Comparison of ENCODE assay signal across 1 cellular context in genomic region chr5:175867587-175868347, GRCh38.
A peak's percentile ranks its signal among the peaks of the same experiment; 100 is the strongest.
TF ChIP-seq lines count a peak whose summit lies in the region.

No MANE protein-coding gene starts in this region.

TF ChIP-seq in HepG2, 621 proteins besides CTCF, POLR2A, EP300 and RAD21 (continued from another document and continues in another):
- no peak for TF ChIP-seq MLXIP (CRISPR knock-in tag; IDR thresholded peaks at IDR 0.05; ENCODE audit: borderline replicate concordance)
- no peak for TF ChIP-seq ZNF709 (CRISPR knock-in tag; IDR thresholded peaks at IDR 0.05)
- 0 out of 2 replicates have a peak, but pooled peaks have one; percentile 27 for TF ChIP-seq THAP9 (CRISPR knock-in tag; IDR thresholded peaks at IDR 0.05; ENCODE audit: borderline replicate concordance)
- no peak; the same call in 1 of the 2 replicates for TF ChIP-seq ZNF891 (CRISPR knock-in tag; IDR thresholded peaks at IDR 0.05)
- TF ChIP-seq ZNF83 (CRISPR knock-in tag; IDR thresholded peaks at IDR 0.05; ENCODE audit: borderline replicate concordance), result no peak
- no peak for TF ChIP-seq EZH2 (conservative IDR thresholded peaks at IDR 0.05; ENCODE audit: low read depth, low read length)
- TF ChIP-seq U2AF1 (optimal IDR thresholded peaks at IDR 0.05; ENCODE audit: low read depth, low read length), result no peak
- TF ChIP-seq ZSCAN21 (CRISPR knock-in tag; IDR thresholded peaks at IDR 0.05; ENCODE audit: borderline replicate concordance), result peak; percentile 16; the same call in 1 of the 2 replicates
- TF ChIP-seq ZBTB1 (CRISPR knock-in tag; IDR thresholded peaks at IDR 0.05; ENCODE audit: borderline replicate concordance), result no peak
- 0 out of 2 replicates have a peak, but pooled peaks have one; percentile 32 for TF ChIP-seq SMYD3 (CRISPR knock-in tag; IDR thresholded peaks at IDR 0.05)
- peak; percentile 71; the same call in 1 of the 2 replicates for TF ChIP-seq ZNF263 (CRISPR knock-in tag; IDR thresholded peaks at IDR 0.05)
- TF ChIP-seq MEF2D (CRISPR knock-in tag; IDR thresholded peaks at IDR 0.05), result peak; percentile 31; the same call in 1 of the 2 replicates
- TF ChIP-seq MAFK (conservative IDR thresholded peaks at IDR 0.05 in 1 of 2, IDR thresholded peaks at IDR 0.05 in 1 of 2; ENCODE audit: low read length in 2 of 2), result no peak
- peak; percentile 70 for TF ChIP-seq SKI (IDR thresholded peaks at IDR 0.05; ENCODE audit: partially characterized antibody)
- TF ChIP-seq KDM3A (CRISPR knock-in tag; IDR thresholded peaks at IDR 0.05; ENCODE audit: low read depth), result peak; percentile 60; the same call in 1 of the 2 replicates
- no peak for TF ChIP-seq ZNF605 (CRISPR knock-in tag; IDR thresholded peaks at IDR 0.05)
- TF ChIP-seq SKIL (CRISPR knock-in tag; IDR thresholded peaks at IDR 0.05; ENCODE audit: borderline replicate concordance), result 0 out of 2 replicates have a peak, but pooled peaks have one; percentile 12
- TF ChIP-seq STAT5B (CRISPR knock-in tag; IDR thresholded peaks at IDR 0.05), result no peak
- TF ChIP-seq LBX2 (CRISPR knock-in tag; IDR thresholded peaks at IDR 0.05; ENCODE audit: borderline replicate concordance), result no peak
- no peak for TF ChIP-seq RBAK (CRISPR knock-in tag; IDR thresholded peaks at IDR 0.05)
- TF ChIP-seq FOXA1 (IDR thresholded peaks at IDR 0.05), result no peak
- TF ChIP-seq FOXA1 (CRISPR knock-in tag; IDR thresholded peaks at IDR 0.05), result no peak
- no peak for TF ChIP-seq NONO (IDR thresholded peaks at IDR 0.05)
- TF ChIP-seq NONO (CRISPR knock-in tag; conservative IDR thresholded peaks at IDR 0.05), result 0 out of 2 replicates have a peak, but pooled peaks have one; percentile 33
- no peak for TF ChIP-seq NFYC (CRISPR knock-in tag; IDR thresholded peaks at IDR 0.05)
- peak; percentile 74; the same call in 1 of the 2 replicates for TF ChIP-seq ARID4A (CRISPR knock-in tag; IDR thresholded peaks at IDR 0.05; ENCODE audit: borderline replicate concordance)
- TF ChIP-seq HDAC6 (IDR thresholded peaks at IDR 0.05; ENCODE audit: low read depth, low read length), result no peak
- no peak for TF ChIP-seq MLLT10 (CRISPR knock-in tag; IDR thresholded peaks at IDR 0.05)
- TF ChIP-seq CBFB (CRISPR knock-in tag; IDR thresholded peaks at IDR 0.05), result no peak
- 0 out of 2 replicates have a peak, but pooled peaks have one; percentile 32 for TF ChIP-seq ESRRA (CRISPR knock-in tag; IDR thresholded peaks at IDR 0.05; ENCODE audit: low read depth)
- TF ChIP-seq ZNF234 (CRISPR knock-in tag; conservative IDR thresholded peaks at IDR 0.05), result no peak
- TF ChIP-seq SMAD9 (CRISPR knock-in tag; IDR thresholded peaks at IDR 0.05), result no peak
- TF ChIP-seq MBNL3 (CRISPR knock-in tag; conservative IDR thresholded peaks at IDR 0.05), result no peak
- TF ChIP-seq RNF2 (conservative IDR thresholded peaks at IDR 0.05; ENCODE audit: low read depth), result no peak
- TF ChIP-seq ZNF121 (CRISPR knock-in tag; IDR thresholded peaks at IDR 0.05), result no peak
- TF ChIP-seq ZBTB3 (CRISPR knock-in tag; IDR thresholded peaks at IDR 0.05; ENCODE audit: borderline replicate concordance, low read depth), result no peak
- peak; percentile 22; the same call in 1 of the 2 replicates for TF ChIP-seq PBX2 (CRISPR knock-in tag; IDR thresholded peaks at IDR 0.05)
- TF ChIP-seq ZNF10 (CRISPR knock-in tag; IDR thresholded peaks at IDR 0.05; ENCODE audit: borderline replicate concordance, low read depth), result no peak
- no peak for TF ChIP-seq ZBTB42 (CRISPR knock-in tag; IDR thresholded peaks at IDR 0.05)
- TF ChIP-seq NR0B2 (CRISPR knock-in tag; IDR thresholded peaks at IDR 0.05), result no peak
- TF ChIP-seq ZNF615 (CRISPR knock-in tag; IDR thresholded peaks at IDR 0.05; ENCODE audit: borderline replicate concordance), result no peak
- TF ChIP-seq NR2F2 (IDR thresholded peaks at IDR 0.05; ENCODE audit: borderline replicate concordance, low read depth), result no peak; the same call in 1 of the 2 replicates
- TF ChIP-seq ZMYM4 (CRISPR knock-in tag; IDR thresholded peaks at IDR 0.05), result peak; percentile 19; the same call in 1 of the 2 replicates
- no peak for TF ChIP-seq ASH2L (IDR thresholded peaks at IDR 0.05; ENCODE audit: insufficient read length, low read depth, low read length)
- TF ChIP-seq ZNF562 (CRISPR knock-in tag; IDR thresholded peaks at IDR 0.05; ENCODE audit: borderline replicate concordance), result no peak
- TF ChIP-seq NFRKB (IDR thresholded peaks at IDR 0.05), result no peak
- TF ChIP-seq PHB2 (IDR thresholded peaks at IDR 0.05; ENCODE audit: partially characterized antibody), result no peak
- peak; percentile 44; the same call in 1 of the 2 replicates for TF ChIP-seq ARID3A (IDR thresholded peaks at IDR 0.05; ENCODE audit: low read depth, low read length)
